Comparison of ENCODE assay signal across 1 cellular context in the genomic region with DNA sequence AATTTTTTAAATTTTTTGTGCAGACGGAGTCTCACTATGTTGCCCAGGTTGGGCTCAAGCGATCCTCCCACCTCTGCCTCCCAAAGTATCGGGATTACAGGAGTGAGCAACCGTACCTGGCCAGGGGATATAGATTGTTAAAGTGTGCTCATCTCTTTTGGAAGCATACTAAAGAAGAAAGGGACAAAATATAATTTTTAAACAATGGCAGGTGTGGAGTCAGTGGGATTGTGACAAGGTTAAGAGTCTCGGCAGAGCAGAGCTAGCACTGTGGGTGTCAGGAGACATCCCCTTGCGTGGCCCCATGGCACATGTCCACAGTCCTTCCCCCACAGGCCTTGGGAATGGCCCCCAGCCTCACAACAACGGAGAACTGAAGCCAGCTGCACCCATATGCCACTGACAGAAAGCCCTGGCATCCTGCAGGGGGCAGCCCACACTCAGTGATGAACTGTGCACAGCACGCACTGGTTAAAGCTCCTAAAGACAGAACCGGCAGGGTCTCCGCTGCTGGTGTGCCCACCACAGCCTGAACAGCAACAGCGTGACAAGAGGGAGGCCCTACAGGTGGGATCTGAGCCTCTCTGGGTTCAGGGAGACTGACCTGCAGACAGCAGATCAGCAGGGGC.
A peak's percentile ranks its signal among the peaks of the same experiment; 100 is the strongest.
TF ChIP-seq lines count a peak whose summit lies in the region.

No MANE protein-coding gene starts in this region.

TF ChIP-seq in IMR-90, 13 proteins besides CTCF, POLR2A, EP300 and RAD21:
- TF ChIP-seq MXI1 (IDR thresholded peaks at IDR 0.05; ENCODE audit: borderline replicate concordance, low read depth, low read length) (no peak), BHLHE40 (IDR thresholded peaks at IDR 0.05; ENCODE audit: low read depth, low read length) (no peak), SMC3 (IDR thresholded peaks at IDR 0.05; ENCODE audit: low read depth, low read length) (peak; percentile 47)
